In genomic region chr16:74169687-74170522, GRCh38 we compare ENCODE assay signal across 11 cellular contexts.
A peak's percentile ranks its signal among the peaks of the same experiment; 100 is the strongest.
DNase-seq lines count a peak whose midpoint lies in the region; ATAC-seq and TF ChIP-seq lines count a peak whose summit lies in the region.
"Had no signal": no experiment of that assay in that cellular context is flagged by ENCODE, and none has a peak within 500 bp of the region (broad histone marks: within the 10 kb centered on the region; RNA-seq: fewer than 3 reads in every experiment).

No MANE protein-coding gene starts in this region.

- CTCF ChIA-PET in SK-N-SH (lab: Yijun Ruan, JAX) = no interaction called here

- intact Hi-C loops in tibial artery (cut with DNase I; ENCODE audit: low total_unique reads) = no loop called here

- no peaks in the 10 kb centered on the region for H4K20me1 ChIP-seq in SK-N-SH (ENCODE audit: insufficient read depth)

- DNase-seq in HCEC 1CT (peak; percentile 11), brain microvascular endothelial cell (peak; percentile 24), tibial artery (no peak), SK-N-SH (no peak), NOMO-1 (lab: John Stamatoyannopoulos, UW; ENCODE audit: unreplicated experiment in 2 of 2) (no peak)
- DNase-seq: caudate nucleus, NCI-H524 treated with DMSO at 0.1 percent for 48 hours, T-helper 17 cell had no signal

- H3K79me2 ChIP-seq in SK-N-SH (ENCODE audit: insufficient read depth) = no peaks in the 10 kb centered on the region

- H3K9me3 ChIP-seq in liver (ENCODE audit: control insufficient read depth in 4 of 4, low read length in 3 of 4) = no peaks in the 10 kb centered on the region
- H3K9me3 ChIP-seq in tibial artery = no peaks in the 10 kb centered on the region
- H3K9me3 ChIP-seq in SK-N-SH = no peaks in the 10 kb centered on the region

- no peak for TF ChIP-seq EP300 in SK-N-SH (IDR thresholded peaks at IDR 0.05; ENCODE audit: borderline replicate concordance in 1 of 2, low read depth in 1 of 2, low read length in 1 of 2)

- no peaks in the 10 kb centered on the region for H3K27me3 ChIP-seq in brain microvascular endothelial cell (replicated peaks)
- H3K27me3 ChIP-seq in liver (ENCODE audit: control insufficient read depth in 4 of 4, insufficient read depth in 4 of 4, low read length in 3 of 4) = no peaks in the 10 kb centered on the region
- H3K27me3 ChIP-seq in tibial artery = no peaks in the 10 kb centered on the region
- H3K27me3 ChIP-seq in SK-N-SH (ENCODE audit: insufficient read depth) = no peaks in the 10 kb centered on the region

- POLR2A ChIA-PET in SK-N-SH (lab: Yijun Ruan, JAX) = no interaction called here

- in situ Hi-C loops in brain microvascular endothelial cell (cut with HindIII; ENCODE audit: low pct_ligation_motif_present, low sequenced_read_pairs) = no loop called here

- no peak overlapping the region for H2AFZ ChIP-seq in SK-N-SH (ENCODE audit: low read depth)

- peak overlapping the region; percentile 35 for H3K4me3 ChIP-seq in brain microvascular endothelial cell (ENCODE audit: low read depth, low read length)
- peak overlapping the region; percentile 25 to 48 (median 45) for H3K4me3 ChIP-seq in liver (ENCODE audit: low read depth in 1 of 3, low read length in 3 of 3)
- peak overlapping the region; percentile 23 to 27 for H3K4me3 ChIP-seq in tibial artery
- no peak overlapping the region for H3K4me3 ChIP-seq in SK-N-SH (ENCODE audit: low read depth in 2 of 2, low read length in 1 of 2)

- H3K36me3 ChIP-seq in brain microvascular endothelial cell (replicated peaks) (no peaks in the 10 kb centered on the region), liver (ENCODE audit: control insufficient read depth in 4 of 4, insufficient read depth in 3 of 4, low read depth in 1 of 4, low read length in 3 of 4) (no peaks in the 10 kb centered on the region), tibial artery (no peaks in the 10 kb centered on the region), SK-N-SH (replicated peaks in 1 of 2; ENCODE audit: control insufficient read depth in 1 of 2, insufficient read depth in 2 of 2, low read length in 1 of 2) (no peaks in the 10 kb centered on the region)

- peak overlapping the region in 1 of 2 donors; percentile 54 for H3K9ac ChIP-seq in liver (ENCODE audit: low read depth in 1 of 2, low read length in 2 of 2)
- no peak overlapping the region for H3K9ac ChIP-seq in SK-N-SH

- TF ChIP-seq CTCF in brain microvascular endothelial cell (IDR thresholded peaks at IDR 0.05; ENCODE audit: low read depth, low read length, missing control alignments) = no peak
- no peak for TF ChIP-seq CTCF in liver (IDR thresholded peaks at IDR 0.05; ENCODE audit: low read depth, low read length, missing input control)
- TF ChIP-seq CTCF in tibial artery (IDR thresholded peaks at IDR 0.05) = no peak
- no peak for TF ChIP-seq CTCF in SK-N-SH (IDR thresholded peaks at IDR 0.05)

- peaks cover 0 to 4% (median 0%) of the 10 kb centered on the region in 4 donors for H3K4me1 ChIP-seq in liver (ENCODE audit: control insufficient read depth in 4 of 4, insufficient read depth in 4 of 4, low read length in 3 of 4)
- H3K4me1 ChIP-seq in tibial artery = no peaks in the 10 kb centered on the region
- H3K4me1 ChIP-seq in SK-N-SH (ENCODE audit: control insufficient read depth in 1 of 2, insufficient read depth in 2 of 2, low read depth in 1 of 2, low read length in 1 of 2) = no peaks in the 10 kb centered on the region

- no peak for TF ChIP-seq RAD21 in liver (IDR thresholded peaks at IDR 0.05)
- TF ChIP-seq RAD21 in SK-N-SH (IDR thresholded peaks at IDR 0.05; ENCODE audit: low read length) = no peak

- no peak overlapping the region for H3K4me2 ChIP-seq in SK-N-SH

- H3F3A ChIP-seq in SK-N-SH (replicated peaks; ENCODE audit: insufficient read depth) = no peaks in the 10 kb centered on the region

- ATAC-seq in HG03520 (IDR thresholded peaks at IDR 0.05; ENCODE audit: unreplicated experiment) (no peak), HG02970 (IDR thresholded peaks at IDR 0.05; ENCODE audit: low FRiP score, unreplicated experiment) (no peak)
- ATAC-seq: T-helper 17 cell had no signal

- H3K27ac ChIP-seq in brain microvascular endothelial cell (no peak overlapping the region), liver (ENCODE audit: low read depth in 1 of 2, low read length in 2 of 2) (peak overlapping the region; percentile 46 to 61), tibial artery (no peak overlapping the region), SK-N-SH (ENCODE audit: low read depth in 2 of 2, low read length in 1 of 2) (no peak overlapping the region)

- WGBS in liver = 29% methylated on average over 12 of the region's 12 CpGs
- WGBS in SK-N-SH (ENCODE audit: low lambda C conversion rate) = 48% methylated on average over 12 of the region's 12 CpGs

- H3K9me2 ChIP-seq in SK-N-SH = no peaks in the 10 kb centered on the region

TF ChIP-seq in liver, 16 proteins besides CTCF, POLR2A, EP300 and RAD21:
- TF ChIP-seq ATF3 (IDR thresholded peaks at IDR 0.05) (no peak), JUND (IDR thresholded peaks at IDR 0.05) (peak; percentile 21 to 27), NR2F2 (IDR thresholded peaks at IDR 0.05) (no peak), HNF4A (conservative IDR thresholded peaks at IDR 0.05) (peak in 1 of 2 donors; percentile 14), YY1 (IDR thresholded peaks at IDR 0.05) (peak; percentile 60), FOXA2 (IDR thresholded peaks at IDR 0.05) (peak; percentile 64), RXRA (IDR thresholded peaks at IDR 0.05) (peak in 1 of 2 donors; percentile 36), MAX (IDR thresholded peaks at IDR 0.05) (peak; percentile 64), EGR1 (IDR thresholded peaks at IDR 0.05; ENCODE audit: low read depth in 2 of 2) (no peak), HNF4G (IDR thresholded peaks at IDR 0.05) (no peak), SP1 (IDR thresholded peaks at IDR 0.05) (peak; percentile 12)

TF ChIP-seq in SK-N-SH, 30 proteins besides CTCF, POLR2A, EP300 and RAD21:
- TF ChIP-seq PBX3 (IDR thresholded peaks at IDR 0.05) (no peak), FOXJ3 (CRISPR knock-in tag; IDR thresholded peaks at IDR 0.05) (no peak), USF2 (IDR thresholded peaks at IDR 0.05; ENCODE audit: borderline replicate concordance, low read depth, low read length) (no peak), RFX5 (IDR thresholded peaks at IDR 0.05; ENCODE audit: low read length) (no peak), REST (IDR thresholded peaks at IDR 0.05; ENCODE audit: low read depth, low read length) (no peak), TAF1 (IDR thresholded peaks at IDR 0.05; ENCODE audit: borderline replicate concordance, low read depth, low read length) (no peak)

Comparison
In these comparisons a context has a peak if more than half of its experiments do, and no peak if none do; other contexts are left out.
1. DNase-seq: peak in HCEC 1CT (single experiment) and brain microvascular endothelial cell (single experiment); none in tibial artery (0 of 2), SK-N-SH (single experiment) and NOMO-1 (0 of 2).
2. H3K27ac ChIP-seq: peak in liver (2 of 2); none in brain microvascular endothelial cell (single experiment), tibial artery (0 of 2) and SK-N-SH (0 of 2).
3. H3K4me3 ChIP-seq: peak in brain microvascular endothelial cell (single experiment), liver (3 of 3) and tibial artery (2 of 2); none in SK-N-SH (0 of 2).